In the genomic region with DNA sequence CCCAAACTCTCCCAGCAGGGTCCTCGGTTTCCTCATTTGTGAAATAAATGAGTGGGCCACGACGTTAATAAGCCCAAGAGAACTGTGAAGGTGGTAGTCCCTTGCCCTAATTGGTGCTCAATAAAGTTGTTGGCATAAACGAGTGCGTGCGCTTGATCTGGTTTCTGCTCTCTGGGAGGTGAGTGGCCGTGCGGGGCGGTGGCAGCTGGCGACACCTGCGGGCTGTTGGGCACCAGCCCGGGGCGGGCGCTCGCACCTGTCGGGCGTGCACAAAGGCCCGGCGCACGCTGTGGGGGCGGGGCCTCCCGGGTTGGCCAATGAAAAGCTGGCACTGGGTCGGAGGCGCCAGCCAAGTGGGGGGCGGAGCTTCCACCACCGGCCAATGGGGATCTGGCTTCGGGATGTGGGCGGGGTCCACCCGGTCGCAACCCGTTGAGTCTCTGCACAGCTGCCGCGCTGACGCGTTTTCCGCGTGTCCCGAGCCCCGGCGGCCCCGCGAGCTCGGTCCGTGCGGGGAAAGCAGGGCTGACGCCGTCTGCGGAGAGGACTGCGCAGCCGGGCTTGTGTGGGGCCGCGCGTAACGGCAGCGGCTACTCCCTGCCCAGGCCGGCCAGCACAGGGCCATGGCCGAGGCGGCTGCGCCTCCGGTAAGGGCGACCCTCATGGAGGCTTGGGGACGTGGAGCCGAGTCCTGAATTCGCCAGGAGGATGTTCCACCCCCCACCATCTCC, we compare ENCODE assay signal across 8 cellular contexts. TPM values are rescaled to one million over a fixed set of nuclear protein-coding genes. Genes with fewer than 3 reads are reported as not detected.
DNase-seq lines count a peak whose midpoint lies in the region; ATAC-seq and TF ChIP-seq lines count a peak whose summit lies in the region.

No MANE protein-coding gene starts in this region.

- peak overlapping the region; percentile 35 to 50 for H3K4me3 ChIP-seq in HCT116 (replicated peaks in 1 of 2; ENCODE audit: low read depth in 1 of 2, low read length in 2 of 2)
- H3K4me3 ChIP-seq in ascending aorta = peak overlapping the region; percentile 66 to 88
- peak overlapping the region; percentile 56 for H3K4me3 ChIP-seq in right cardiac atrium (ENCODE audit: low read length)
- peak overlapping the region; percentile 11 to 53 for H3K4me3 ChIP-seq in aorta (ENCODE audit: low read length in 2 of 2)

- H3K4me2 ChIP-seq in HCT116 (ENCODE audit: low read length) = peak overlapping the region; percentile 66

- H2AFZ ChIP-seq in HCT116 (ENCODE audit: low read depth, low read length, poor library complexity, severe bottlenecking) = no peak overlapping the region

- RAD21 ChIA-PET in HCT116 (lab: Charles Lee; ENCODE audit: low non-redundant PET in 1 of 2, low total read pairs in 2 of 2, uncharacterized antibody in 2 of 2, unreplicated experiment in 2 of 2) = no interaction called here

- H3K27me3 Mint-ChIP-seq in T-helper 1 cell treated with Interleukin-12 subunit alpha and Interleukin-12 subunit beta and Interleukin-4 antibody, amounts not matched to agents 30 μg/mL and 1 μg/mL, for 36 hours (ENCODE audit: low read depth) = no peaks in the 10 kb centered on the region

- H3K9ac ChIP-seq in HCT116 (ENCODE audit: low read length) = peak overlapping the region; percentile 35; the same call in 1 of the 2 replicates

- no peaks in the 10 kb centered on the region for H3K9me3 ChIP-seq in HCT116 (ENCODE audit: control insufficient read depth in 1 of 2, insufficient read depth in 1 of 2, low read depth in 1 of 2, low read length in 2 of 2)
- no peaks in the 10 kb centered on the region for H3K9me3 ChIP-seq in ascending aorta
- no peaks in the 10 kb centered on the region for H3K9me3 ChIP-seq in right cardiac atrium (ENCODE audit: control insufficient read depth, low read length)
- H3K9me3 ChIP-seq in aorta (ENCODE audit: control insufficient read depth, low read length) = no peaks in the 10 kb centered on the region

- DNase-seq in GM04504 (ENCODE audit: low read depth) (peak; percentile 73), HCT116 (ENCODE audit: low read depth, low spot score) (peak; percentile 64), NCI-H1048 (lab: John Stamatoyannopoulos, UW) (peak; percentile 88), ascending aorta (ENCODE audit: low spot score in 2 of 2) (peak; percentile 79 to 96), right cardiac atrium (peak; percentile 95 to 98 (median 97)), pulmonary artery endothelial cell (ENCODE audit: low read depth, low spot score) (peak; percentile 58), aorta (peak; percentile 96 to 97)

- no peaks in the 10 kb centered on the region for H3K79me2 ChIP-seq in HCT116 (ENCODE audit: insufficient read depth, low read length)

- no peaks in the 10 kb centered on the region for H3K9me2 ChIP-seq in HCT116 (ENCODE audit: insufficient read depth)

- no peaks in the 10 kb centered on the region for H3K9me3 Mint-ChIP-seq in T-helper 1 cell treated with Interleukin-12 subunit alpha and Interleukin-12 subunit beta and Interleukin-4 antibody, amounts not matched to agents 30 μg/mL and 1 μg/mL, for 36 hours

- H3K27me3 ChIP-seq in HCT116 (ENCODE audit: insufficient read depth, low read length) = no peaks in the 10 kb centered on the region
- H3K27me3 ChIP-seq in ascending aorta = no peaks in the 10 kb centered on the region
- no peaks in the 10 kb centered on the region for H3K27me3 ChIP-seq in right cardiac atrium (ENCODE audit: control insufficient read depth, insufficient read depth)
- no peaks in the 10 kb centered on the region for H3K27me3 ChIP-seq in aorta (ENCODE audit: control insufficient read depth in 1 of 2, insufficient read depth in 2 of 2, low read length in 1 of 2)

- H3K27ac ChIP-seq in HCT116 (ENCODE audit: low read depth, low read length) (no peak overlapping the region), ascending aorta (peak overlapping the region; percentile 20 to 48), right cardiac atrium (ENCODE audit: low read length) (no peak overlapping the region), aorta (ENCODE audit: low read depth in 1 of 2, low read length in 2 of 2) (no peak overlapping the region)

- no peak for TF ChIP-seq POLR2A in HCT116 (IDR thresholded peaks at IDR 0.05; ENCODE audit: borderline replicate concordance, extremely low read depth, insufficient read depth, insufficient read length)

- CTCF ChIA-PET in HCT116 (lab: Charles Lee) = no interaction called here

- peaks cover 6% of the 10 kb centered on the region for H3K36me3 Mint-ChIP-seq in T-helper 1 cell treated with Interleukin-12 subunit alpha and Interleukin-12 subunit beta and Interleukin-4 antibody, amounts not matched to agents 30 μg/mL and 1 μg/mL, for 36 hours (ENCODE audit: low read depth)

- BruUV-seq in HCT116 (replicated peaks; lab: Mats Ljungman, UMichigan) = no TSS peak

- H3K4me3 Mint-ChIP-seq in T-helper 1 cell treated with Interleukin-12 subunit alpha and Interleukin-12 subunit beta and Interleukin-4 antibody, amounts not matched to agents 30 μg/mL and 1 μg/mL, for 36 hours = peak overlapping the region; percentile 96

- H3K36me3 ChIP-seq in HCT116 (ENCODE audit: control insufficient read depth in 1 of 2, insufficient read depth in 2 of 2, low read length in 2 of 2) = peaks cover 0 to 2% of the 10 kb centered on the region in 2 experiments; a peak in 1 of 4 replicates
- H3K36me3 ChIP-seq in ascending aorta = peaks cover 28 to 32% of the 10 kb centered on the region in 2 donors
- peaks cover 0 to 3% of the 10 kb centered on the region in 2 donors for H3K36me3 ChIP-seq in aorta (ENCODE audit: control insufficient read depth in 1 of 2, insufficient read depth in 2 of 2, low read length in 1 of 2)

- H3K4me1 ChIP-seq in HCT116 (ENCODE audit: control insufficient read depth in 1 of 2, insufficient read depth in 2 of 2, low read length in 2 of 2) (peaks cover 2 to 14% of the 10 kb centered on the region in 2 experiments; a peak in 3 of 4 replicates), ascending aorta (peaks cover 3 to 14% of the 10 kb centered on the region in 2 donors), right cardiac atrium (ENCODE audit: control insufficient read depth, insufficient read depth, low read length) (no peaks in the 10 kb centered on the region), aorta (ENCODE audit: control insufficient read depth in 1 of 2, insufficient read depth in 2 of 2, low read length in 2 of 2) (no peaks in the 10 kb centered on the region)

- peak in 2 of 3 experiments; percentile 10; a peak in 1 of 6 replicates for TF ChIP-seq CTCF in HCT116 (IDR thresholded peaks at IDR 0.05 in 2 of 3, conservative IDR thresholded peaks at IDR 0.05 in 1 of 3; ENCODE audit: borderline replicate concordance in 1 of 3, insufficient read depth in 1 of 3, low read depth in 2 of 3, low read length in 2 of 3)
- no peak for TF ChIP-seq CTCF in ascending aorta (IDR thresholded peaks at IDR 0.05)

- 0 out of 2 replicates have a peak, but pooled peaks have one; percentile 25 for TF ChIP-seq RAD21 in HCT116 (IDR thresholded peaks at IDR 0.05; ENCODE audit: low read depth)

- POLR2A ChIA-PET in HCT116 (lab: Charles Lee) = no interaction called here

- H4K20me1 ChIP-seq in HCT116 (ENCODE audit: insufficient read depth) = no peaks in the 10 kb centered on the region

- ATAC-seq in HCT116 (peak; percentile 95), right cardiac atrium (peak; percentile 97), aorta (ENCODE audit: low FRiP score) (peak; percentile 94)

- WGBS in right cardiac atrium = 3% methylated on average over 64 of the region's 64 CpGs
- WGBS in aorta, 2 donors = 2 to 3% methylated on average over 63 to 64 of the region's 64 CpGs

- peak overlapping the region; percentile 59 for H3K27ac Mint-ChIP-seq in T-helper 1 cell treated with Interleukin-12 subunit alpha and Interleukin-12 subunit beta and Interleukin-4 antibody, amounts not matched to agents 30 μg/mL and 1 μg/mL, for 36 hours

- peaks cover 32% of the 10 kb centered on the region for H3K4me1 Mint-ChIP-seq in T-helper 1 cell treated with Interleukin-12 subunit alpha and Interleukin-12 subunit beta and Interleukin-4 antibody, amounts not matched to agents 30 μg/mL and 1 μg/mL, for 36 hours (ENCODE audit: low read depth)

- intact Hi-C loops in HCT116 (cut with micrococcal nuclease) = no loop called here
- intact Hi-C loops in ascending aorta (cut with DNase I) = loop anchor here (1.0 to 10.0 kb wide), 4 partner anchors 23 to 550 kb away; a partner anchor contains a TSS
- intact Hi-C loops in right cardiac atrium (cut with DNase I) = no loop called here
- intact Hi-C loops in aorta (cut with DNase I) = loop anchor here in 1 of 2 donors (10.0 kb wide), 2 partner anchors 140 to 210 kb away; a partner anchor contains a TSS

TF ChIP-seq in HCT116, 20 proteins besides CTCF, POLR2A, EP300 and RAD21:
- TF ChIP-seq FOSL1 (IDR thresholded peaks at IDR 0.05; ENCODE audit: low read depth) (no peak), CEBPB (IDR thresholded peaks at IDR 0.05; ENCODE audit: low read depth) (no peak), JUND (IDR thresholded peaks at IDR 0.05) (no peak), SRF (IDR thresholded peaks at IDR 0.05; ENCODE audit: low read depth) (no peak), EZH2phosphoT487 (IDR thresholded peaks at IDR 0.05; ENCODE audit: borderline replicate concordance) (no peak), SP1 (IDR thresholded peaks at IDR 0.05; ENCODE audit: low read depth) (peak; percentile 22; the same call in 1 of the 2 replicates)
- TF ChIP-seq, protein P1, sequence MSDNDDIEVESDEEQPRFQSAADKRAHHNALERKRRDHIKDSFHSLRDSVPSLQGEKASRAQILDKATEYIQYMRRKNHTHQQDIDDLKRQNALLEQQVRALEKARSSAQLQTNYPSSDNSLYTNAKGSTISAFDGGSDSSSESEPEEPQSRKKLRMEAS (IDR thresholded peaks at IDR 0.05) = peak; percentile 70

RNA-seq across cellular contexts. Expression of a gene that starts 23.0 kb away (rescaled TPM):
- total RNA-seq in HCT116 (2021; ENCODE audit: unreplicated experiment) = 12.5 TPM
- 7.3 and 9.2 TPM in 2 replicates for polyA plus RNA-seq in HCT116 (2012)
- total RNA-seq in ascending aorta = 25.7 TPM
- 1 to 10 TPM; 6.4 to 7.4 (median 6.9) TPM for total RNA-seq in right cardiac atrium
- polyA plus RNA-seq in right cardiac atrium = 3.5 TPM
- total RNA-seq in pulmonary artery endothelial cell = 3.5 and 5.6 TPM in 2 replicates
- 10 to 100 TPM; 14.6 to 23.8 TPM for total RNA-seq in aorta
- 10 to 100 TPM in 1 of 2 donors, 1 to 10 TPM in 1; 1.0 to 17.1 TPM for polyA plus RNA-seq in aorta

RNA-seq across cellular contexts. Expression of a gene that starts 45.6 kb away (rescaled TPM):
- total RNA-seq in HCT116 (2021; ENCODE audit: unreplicated experiment) = 13.7 TPM
- polyA plus RNA-seq in HCT116 (2012) = 7.2 and 8.6 TPM in 2 replicates
- 5.2 TPM for total RNA-seq in ascending aorta
- total RNA-seq in right cardiac atrium = 1 to 10 TPM; 4.5 to 5.7 (median 5.3) TPM
- polyA plus RNA-seq in right cardiac atrium = 4.7 TPM
- 4.9 and 5.6 TPM in 2 replicates for total RNA-seq in pulmonary artery endothelial cell
- total RNA-seq in aorta = 10 to 100 TPM in 1 of 2 donors, 1 to 10 TPM in 1; 7.8 to 11.7 TPM
- polyA plus RNA-seq in aorta = 10 to 100 TPM in 1 of 2 donors, 1 to 10 TPM in 1; 8.6 to 11.6 TPM

Comparison
In these comparisons a context has a peak if more than half of its experiments do, and no peak if none do; other contexts are left out.
1. H3K27ac ChIP-seq: peak in ascending aorta (2 of 2); none in HCT116 (single experiment), right cardiac atrium (single experiment) and aorta (0 of 2).
2. CTCF ChIP-seq: peak in HCT116 (2 of 3); none in ascending aorta (0 of 3).
3. Peak in every context shown above with its lines, with median percentiles within 50 percentile points of each other: DNase-seq, ATAC-seq and H3K4me3 ChIP-seq.